ENCODE assay signal across 30 cellular contexts in genomic region chr7:122896509-122896908, GRCh38. TPM values are rescaled to one million over a fixed set of nuclear protein-coding genes. Genes with fewer than 3 reads are reported as not detected.
DNase-seq lines count a peak whose midpoint lies in the region; ATAC-seq, FAIRE-seq and TF ChIP-seq lines count a peak whose summit lies in the region.
"Had no signal": no experiment of that assay in that cellular context is flagged by ENCODE, and none has a peak within 500 bp of the region (broad histone marks: within the 10 kb centered on the region; RNA-seq: fewer than 3 reads in every experiment).

No MANE protein-coding gene starts in this region.

- H3K9me2 ChIP-seq in PC-3 (replicated peaks; ENCODE audit: low read length): no peaks in the 10 kb centered on the region

- in situ Hi-C loops in mammary epithelial cell (cut with MboI; ENCODE audit: low sequenced_read_pairs in 2 of 2): no loop called here

- no peak overlapping the region for H3K27ac Mint-ChIP-seq in MCF 10A (ENCODE audit: low read depth, unreplicated experiment)
- H3K27ac Mint-ChIP-seq: effector memory CD8-positive, alpha-beta T cell; GM23338; natural killer cell treated with Interleukin-12 subunit alpha and Interleukin-12 subunit beta and Interleukin-15 and Interleukin-18, amount 100 ng/mL, for 72 hours; stimulated activated effector memory CD8-positive, alpha-beta T cell treated with anti-CD3 and anti-CD28 coated beads, Interleukin-12 subunit alpha, Interleukin-12 subunit beta, amount 100 ng/mL, for 72 hours had no signal

- no peak for TF ChIP-seq POLR2A in GM12892 (IDR thresholded peaks at IDR 0.05; ENCODE audit: low read depth, low read length)

- H3K4me2 ChIP-seq in mammary epithelial cell (ENCODE audit: insufficient read depth, low read depth, low read length) (no peak overlapping the region), PC-3 (ENCODE audit: low read length) (no peak overlapping the region)
- H3K4me2 ChIP-seq: BLaER1 treated with 17β-estradiol and CSF1 and Interleukin-3, amounts not matched to agents 10 nM and 100 nM; GM23338 had no signal

- POLR2A ChIA-PET in MCF 10A (lab: Yijun Ruan, JAX) (no interaction called here), PC-3 (lab: Charles Lee; ENCODE audit: unreplicated experiment) (no interaction called here)

- TF ChIP-seq CTCF in MCF 10A (IDR thresholded peaks at IDR 0.05; ENCODE audit: unreplicated experiment) (peak; percentile 5), mammary epithelial cell (conservative IDR thresholded peaks at IDR 0.05 in 1 of 2, IDR thresholded peaks at IDR 0.05 in 1 of 2; ENCODE audit: extremely low read depth in 1 of 2, insufficient read depth in 1 of 2, low read depth in 1 of 2, low read length in 2 of 2) (no peak), PC-3 (conservative IDR thresholded peaks at IDR 0.05; ENCODE audit: low read depth, low read length) (peak; percentile 48), choroid plexus epithelial cell (conservative IDR thresholded peaks at IDR 0.05; ENCODE audit: low read depth, low read length) (peak; percentile 36)

- no peaks in the 10 kb centered on the region for H3K36me3 ChIP-seq in mammary epithelial cell (ENCODE audit: insufficient read depth, low read length)
- no peaks in the 10 kb centered on the region for H3K36me3 ChIP-seq in PC-3 (ENCODE audit: low read depth, low read length)
- H3K36me3 ChIP-seq: BLaER1 treated with 17β-estradiol and CSF1 and Interleukin-3, amounts not matched to agents 10 nM and 100 nM; esophagus muscularis mucosa; gastroesophageal sphincter; spleen; suprapubic skin had no signal

- no peaks in the 10 kb centered on the region for H3K9me3 ChIP-seq in mammary epithelial cell (replicated peaks; ENCODE audit: insufficient read depth, low read length)
- H3K9me3 ChIP-seq in PC-3 (ENCODE audit: low read length): no peaks in the 10 kb centered on the region
- H3K9me3 ChIP-seq: BLaER1 treated with 17β-estradiol and CSF1 and Interleukin-3, amounts not matched to agents 10 nM and 100 nM; esophagus muscularis mucosa; gastroesophageal sphincter; spleen; suprapubic skin had no signal

- no peak overlapping the region for H3K27ac ChIP-seq in mammary epithelial cell (ENCODE audit: insufficient read depth, low read depth, low read length)
- H3K27ac ChIP-seq in PC-3 (ENCODE audit: low read length): no peak overlapping the region
- H3K27ac ChIP-seq: BLaER1 treated with 17β-estradiol and CSF1 and Interleukin-3, amounts not matched to agents 10 nM and 100 nM; coronary artery; esophagus muscularis mucosa; gastroesophageal sphincter; spleen; suprapubic skin had no signal

- no peaks in the 10 kb centered on the region for H3K27me3 ChIP-seq in mammary epithelial cell (ENCODE audit: insufficient read depth, low read length)
- H3K27me3 ChIP-seq in PC-3 (ENCODE audit: low read length): no peaks in the 10 kb centered on the region
- H3K27me3 ChIP-seq: BLaER1 treated with 17β-estradiol and CSF1 and Interleukin-3, amounts not matched to agents 10 nM and 100 nM; esophagus muscularis mucosa; gastroesophageal sphincter; spleen; suprapubic skin had no signal

- BruUV-seq in MCF 10A (replicated peaks; lab: Mats Ljungman, UMichigan) (no TSS peak), mammary epithelial cell (replicated peaks; lab: Mats Ljungman, UMichigan) (no TSS peak), PC-3 (replicated peaks; lab: Mats Ljungman, UMichigan) (no TSS peak)

- WGBS in mammary epithelial cell (ENCODE audit: low coverage, missing lambda C conversion rate): 42% methylated on average over 2 of the region's 2 CpGs

- H3K9ac ChIP-seq in mammary epithelial cell (ENCODE audit: insufficient read depth, low read length) (no peak overlapping the region), PC-3 (ENCODE audit: low read length) (no peak overlapping the region)
- H3K9ac ChIP-seq: BLaER1 treated with 17β-estradiol and CSF1 and Interleukin-3, amounts not matched to agents 10 nM and 100 nM had no signal

- intact Hi-C loops in MCF 10A (cut with micrococcal nuclease): loop anchor here (1.0 kb wide), 1 partner anchor 258 kb away; no protein-coding TSS in a partner anchor
- intact Hi-C loops in mammary epithelial cell (cut with micrococcal nuclease): loop anchor here (1.0 kb wide), 1 partner anchor 258 kb away; no protein-coding TSS in a partner anchor
- intact Hi-C loops in PC-3 (cut with micrococcal nuclease): loop anchor here (2.0 kb wide), 2 partner anchors 158 to 258 kb away; no protein-coding TSS in a partner anchor

- H2AFZ ChIP-seq in mammary epithelial cell (ENCODE audit: low read depth, low read length) (no peak overlapping the region), PC-3 (ENCODE audit: low read length) (no peak overlapping the region)
- H2AFZ ChIP-seq: GM23338 had no signal

- dilution Hi-C loops in mammary epithelial cell (cut with HindIII; ENCODE audit: low sequenced_read_pairs): no loop called here

- H3K36me3 Mint-ChIP-seq in MCF 10A (ENCODE audit: insufficient read depth, unreplicated experiment): no peaks in the 10 kb centered on the region
- H3K36me3 Mint-ChIP-seq: natural killer cell treated with Interleukin-12 subunit alpha and Interleukin-12 subunit beta and Interleukin-15 and Interleukin-18, amount 100 ng/mL, for 72 hours; stimulated activated effector memory CD8-positive, alpha-beta T cell treated with anti-CD3 and anti-CD28 coated beads, Interleukin-12 subunit alpha, Interleukin-12 subunit beta, amount 100 ng/mL, for 72 hours had no signal

- H3K4me1 ChIP-seq in mammary epithelial cell (ENCODE audit: insufficient read depth, low read length): no peaks in the 10 kb centered on the region
- H3K4me1 ChIP-seq in PC-3 (ENCODE audit: insufficient read depth, low read length): peaks cover 9% of the 10 kb centered on the region
- H3K4me1 ChIP-seq: gastroesophageal sphincter, spleen, suprapubic skin had no signal

- no peaks in the 10 kb centered on the region for H3K9me3 Mint-ChIP-seq in MCF 10A (ENCODE audit: unreplicated experiment)
- H3K9me3 Mint-ChIP-seq: effector memory CD8-positive, alpha-beta T cell had no signal

- no peak for FAIRE-seq in GM12892 (lab: Jason Lieb, UNC)
- FAIRE-seq: islet of Langerhans, TTC549 had no signal

- H3K4me3 ChIP-seq in mammary epithelial cell (replicated peaks in 1 of 3; ENCODE audit: insufficient read depth in 1 of 3, low read depth in 2 of 3, low read length in 3 of 3): no peak overlapping the region
- H3K4me3 ChIP-seq in PC-3 (ENCODE audit: low read length): no peak overlapping the region
- H3K4me3 ChIP-seq in choroid plexus epithelial cell (ENCODE audit: low read depth, low read length): no peak overlapping the region
- H3K4me3 ChIP-seq: BLaER1 treated with 17β-estradiol and CSF1 and Interleukin-3, amounts not matched to agents 10 nM and 100 nM; coronary artery; esophagus muscularis mucosa; gastroesophageal sphincter; GM23338; spleen; suprapubic skin had no signal

- no peaks in the 10 kb centered on the region for H3K27me3 Mint-ChIP-seq in MCF 10A (ENCODE audit: insufficient read depth, unreplicated experiment)
- H3K27me3 Mint-ChIP-seq: effector memory CD8-positive, alpha-beta T cell; natural killer cell treated with Interleukin-12 subunit alpha and Interleukin-12 subunit beta and Interleukin-15 and Interleukin-18, amount 100 ng/mL, for 72 hours had no signal

- CTCF ChIA-PET in MCF 10A (lab: Yijun Ruan, JAX): interaction anchor here (0.6 to 1.8 kb wide), 2 partner anchors 11 to 258 kb away, joined by 3 to 7 read pairs; no protein-coding TSS in a partner anchor
- CTCF ChIA-PET in mammary epithelial cell (lab: Charles Lee; ENCODE audit: low non-redundant PET): no interaction called here
- CTCF ChIA-PET in PC-3 (lab: Charles Lee): no interaction called here

- H3K79me2 ChIP-seq in mammary epithelial cell (ENCODE audit: insufficient read depth, low read length) (no peaks in the 10 kb centered on the region), PC-3 (ENCODE audit: low read length) (no peaks in the 10 kb centered on the region)

- no peaks in the 10 kb centered on the region for H3F3A ChIP-seq in PC-3 (ENCODE audit: low read length, unreplicated experiment)

- H4K20me1 ChIP-seq in mammary epithelial cell (ENCODE audit: insufficient read depth, low read length): no peaks in the 10 kb centered on the region
- H4K20me1 ChIP-seq in PC-3 (ENCODE audit: low read length): no peaks in the 10 kb centered on the region
- H4K20me1 ChIP-seq: BLaER1 treated with 17β-estradiol and CSF1 and Interleukin-3, amounts not matched to agents 10 nM and 100 nM had no signal

- H3K4me1 Mint-ChIP-seq in MCF 10A (ENCODE audit: insufficient read depth, unreplicated experiment): no peaks in the 10 kb centered on the region
- H3K4me1 Mint-ChIP-seq: GM23338; stimulated activated effector memory CD8-positive, alpha-beta T cell treated with anti-CD3 and anti-CD28 coated beads, Interleukin-12 subunit alpha, Interleukin-12 subunit beta, amount 100 ng/mL, for 72 hours had no signal

- ATAC-seq in PC-3: no peak
- ATAC-seq: effector memory CD8-positive, alpha-beta T cell; gastroesophageal sphincter; GM23338; natural killer cell treated with Interleukin-12 subunit alpha and Interleukin-12 subunit beta and Interleukin-15 and Interleukin-18, amount 100 ng/mL, for 72 hours; stimulated activated effector memory CD8-positive, alpha-beta T cell treated with anti-CD3 and anti-CD28 coated beads, Interleukin-12 subunit alpha, Interleukin-12 subunit beta, amount 100 ng/mL, for 72 hours had no signal

- DNase-seq in MCF 10A (ENCODE audit: unreplicated experiment) (peak; percentile 6), mammary epithelial cell (no peak), PC-3 (peak; percentile 26), choroid plexus epithelial cell (ENCODE audit: low read depth) (peak; percentile 48), D341Med (ENCODE audit: low spot score) (no peak), germinal center (ENCODE audit: low spot score) (no peak), GM12892 (ENCODE audit: insufficient read length) (no peak)
- no peak for DNase-seq in activated CD8-positive, alpha-beta memory T cell treated with anti-CD3 and anti-CD28 coated beads, Interleukin-2, amount 50 U/mL, for 48 hours
- DNase-seq: activated gamma-delta T cell; activated T-cell treated with anti-CD3 and anti-CD28 coated beads, Interleukin-2, amount 50 U/mL, for 1 hour; effector memory CD8-positive, alpha-beta T cell; MM.1S; NCI-H146; NCI-H748 treated with DMSO at 0.1 percent for 48 hours; retina; SHP77 treated with DMSO at 0.1 percent for 48 hours; spleen; stimulated activated CD4-positive, alpha-beta T cell treated with anti-CD3 and anti-CD28 coated beads, Interleukin-2, amount 100 ng/mL, for 48 hours; T-helper 1 cell had no signal

- H3K4me3 Mint-ChIP-seq in MCF 10A (ENCODE audit: unreplicated experiment): no peak overlapping the region
- H3K4me3 Mint-ChIP-seq: effector memory CD8-positive, alpha-beta T cell; GM23338; natural killer cell treated with Interleukin-12 subunit alpha and Interleukin-12 subunit beta and Interleukin-15 and Interleukin-18, amount 100 ng/mL, for 72 hours; stimulated activated effector memory CD8-positive, alpha-beta T cell treated with anti-CD3 and anti-CD28 coated beads, Interleukin-12 subunit alpha, Interleukin-12 subunit beta, amount 100 ng/mL, for 72 hours had no signal

RNA-seq across cellular contexts. Expression of gene CADPS2, which starts 10.2 kb away (rescaled TPM):
- total RNA-seq in MCF 10A (2022) (7.4 and 10.1 TPM in 2 replicates), mammary epithelial cell (1 to 10 TPM; 1.1 to 7.3 TPM), PC-3 (2014; rRNA removed) (7.5 and 9.4 TPM in 2 replicates)
- 0.53 TPM for polyA plus RNA-seq in mammary epithelial cell
- not detected for polyA minus RNA-seq in mammary epithelial cell
- not detected for polyA plus RNA-seq in GM12892 (2012; ENCODE audit: missing spikeins)
- total RNA-seq: natural killer cell treated with Interleukin-12 subunit alpha and Interleukin-12 subunit beta and Interleukin-15 and Interleukin-18, amount 100 ng/mL, for 72 hours; OCI-LY7 had no signal

Comparison
In these comparisons a context has a peak if more than half of its experiments do, and no peak if none do; other contexts are left out.
1. DNase-seq: peak in MCF 10A (single experiment), PC-3 (single experiment) and choroid plexus epithelial cell (single experiment); none in mammary epithelial cell (single experiment), D341Med (single experiment), activated CD8-positive, alpha-beta memory T cell treated with anti-CD3 and anti-CD28 coated beads, Interleukin-2, amount 50 U/mL, for 48 hours (single experiment), germinal center (single experiment) and GM12892 (single experiment).
2. CTCF ChIP-seq: peak in MCF 10A (single experiment), PC-3 (single experiment) and choroid plexus epithelial cell (single experiment); none in mammary epithelial cell (0 of 2).